ENCODE assay signal across 23 cellular contexts in genomic region chr12:111953455-111953854, GRCh38. TPM values are rescaled to one million over a fixed set of nuclear protein-coding genes. Genes with fewer than 3 reads are reported as not detected.
A peak's percentile ranks its signal among the peaks of the same experiment; 100 is the strongest.
DNase-seq lines count a peak whose midpoint lies in the region; ATAC-seq lines count a peak whose summit lies in the region.
"Had no signal": no experiment of that assay in that cellular context is flagged by ENCODE, and none has a peak within 500 bp of the region (broad histone marks: within the 10 kb centered on the region; RNA-seq: fewer than 3 reads in every experiment).

No MANE protein-coding gene starts in this region.

- DNase-seq in left cardiac atrium: peak; percentile 44
- no peak for DNase-seq in Right ventricle myocardium inferior (ENCODE audit: missing footprints)
- peak; percentile 71 for DNase-seq in dermis blood vessel endothelial cell
- DNase-seq in iris pigment epithelial cell (ENCODE audit: low read depth): peak; percentile 31
- DNase-seq in stromal cell of bone marrow (ENCODE audit: low read depth): peak; percentile 25
- no peak for DNase-seq in stimulated activated CD4-positive, alpha-beta T cell treated with anti-CD3 and anti-CD28 coated beads, Interleukin-2, amount 100 ng/mL, for 48 hours
- DNase-seq in stimulated activated CD4-positive, alpha-beta T cell treated with anti-CD3 and anti-CD28 coated beads, Interleukin-15, amount 100 ng/mL, for 24 hours: no peak
- DNase-seq: activated CD4-positive, alpha-beta memory T cell treated with anti-CD3 and anti-CD28 coated beads, Interleukin-2, amount 10 ng/mL, durations not matched to agents 7 days and 5 days; activated naive CD8-positive, alpha-beta T cell treated with anti-CD3 and anti-CD28 coated beads for 36 hours; cerebellar nuclear complex; COR-L47; effector CD8-positive, alpha-beta T cell; GM23248; KG1; natural killer cell; NCI-H146; NCI-H2171; NCI-H524; substantia nigra; T-cell had no signal

- intact Hi-C loops in left cardiac atrium (cut with DNase I) (no loop called here), Right ventricle myocardium inferior (cut with DNase I) (no loop called here)

- ATAC-seq in left cardiac atrium (no peak), Right ventricle myocardium inferior (no peak), GM21528 (IDR thresholded peaks at IDR 0.05; ENCODE audit: low FRiP score, unreplicated experiment) (no peak)
- ATAC-seq: natural killer cell, Panc1, sciatic nerve, T-cell had no signal

RNA-seq across cellular contexts. Expression of gene TMEM116, which starts 59.5 kb away (rescaled TPM):
- total RNA-seq in left cardiac atrium (10 to 100 TPM; 11.8 to 18.8 TPM), Right ventricle myocardium inferior (40.0 TPM), dermis blood vessel endothelial cell (3.1 and 5.1 TPM in 2 replicates)

RNA-seq across cellular contexts. Expression of gene ERP29, which starts 59.8 kb away (rescaled TPM):
- total RNA-seq in left cardiac atrium (10 to 100 TPM; 42.2 to 52.3 TPM), Right ventricle myocardium inferior (55.2 TPM), dermis blood vessel endothelial cell (70.2 and 92.7 TPM in 2 replicates)

Comparison
In these comparisons a context has a peak if more than half of its experiments do, and no peak if none do; other contexts are left out.
1. DNase-seq: peak in left cardiac atrium (single experiment), dermis blood vessel endothelial cell (single experiment), iris pigment epithelial cell (single experiment) and stromal cell of bone marrow (single experiment); none in Right ventricle myocardium inferior (single experiment), stimulated activated CD4-positive, alpha-beta T cell treated with anti-CD3 and anti-CD28 coated beads, Interleukin-2, amount 100 ng/mL, for 48 hours (0 of 2) and stimulated activated CD4-positive, alpha-beta T cell treated with anti-CD3 and anti-CD28 coated beads, Interleukin-15, amount 100 ng/mL, for 24 hours (single experiment).